Comparison of ENCODE assay signal across 13 cellular contexts in genomic region chr10:19576576-19576975, GRCh38.
DNase-seq lines count a peak whose midpoint lies in the region; ATAC-seq and TF ChIP-seq lines count a peak whose summit lies in the region.
"Had no signal": no experiment of that assay in that cellular context is flagged by ENCODE, and none has a peak within 500 bp of the region (broad histone marks: within the 10 kb centered on the region; RNA-seq: fewer than 3 reads in every experiment).

No MANE protein-coding gene starts in this region.

- peak overlapping the region; percentile 44 for H3K4me2 ChIP-seq in smooth muscle cell

- H3F3A ChIP-seq in smooth muscle cell (ENCODE audit: low read depth) = no peaks in the 10 kb centered on the region

- intact Hi-C loops in left ventricle myocardium superior (cut with micrococcal nuclease) = no loop called here

- no peaks in the 10 kb centered on the region; the same call in 1 of the 2 replicates for H3K9me3 ChIP-seq in BE2C
- H3K9me3 ChIP-seq in smooth muscle cell (replicated peaks; ENCODE audit: low read depth) = no peaks in the 10 kb centered on the region

- no peaks in the 10 kb centered on the region for H3K79me2 ChIP-seq in smooth muscle cell (ENCODE audit: low read depth)

- no peaks in the 10 kb centered on the region for H4K20me1 ChIP-seq in smooth muscle cell (ENCODE audit: low read depth)

- no peak overlapping the region for H2AFZ ChIP-seq in smooth muscle cell (ENCODE audit: low read depth)

- no peak overlapping the region for H3K9ac ChIP-seq in smooth muscle cell (ENCODE audit: low read depth)

- no peak for ATAC-seq in left ventricle myocardium superior
- ATAC-seq: CD8-positive, alpha-beta T cell had no signal

- peak; percentile 11 for DNase-seq in BE2C
- DNase-seq in NCI-H82 treated with DMSO at 0.1 percent for 48 hours (lab: John Stamatoyannopoulos, UW; ENCODE audit: unreplicated experiment) = peak; percentile 75
- peak; percentile 8 for DNase-seq in iPS-NIHi11 (ENCODE audit: low spot score)
- no peak for DNase-seq in smooth muscle cell (lab: John Stamatoyannopoulos, UW; ENCODE audit: unreplicated experiment)
- DNase-seq in NCI-H1436 (lab: John Stamatoyannopoulos, UW) = no peak
- no peak for DNase-seq in erythroblast (lab: John Stamatoyannopoulos, UW)
- no peak for DNase-seq in left ventricle myocardium superior
- DNase-seq: CD8-positive, alpha-beta T cell; COR-L47; DMS53; GF-D8; HCEC 1CT; HFFc6 had no signal

- TF ChIP-seq POLR2A in erythroblast (IDR thresholded peaks at IDR 0.05; ENCODE audit: low read length) = no peak

- TF ChIP-seq CTCF in BE2C (IDR thresholded peaks at IDR 0.05; ENCODE audit: low read depth, low read length) (no peak), smooth muscle cell (IDR thresholded peaks at IDR 0.05; ENCODE audit: borderline replicate concordance, insufficient read depth, poor library complexity, severe bottlenecking) (no peak)

- H3K4me3 ChIP-seq in BE2C (ENCODE audit: low read depth, low read length) (no peak overlapping the region), smooth muscle cell (no peak overlapping the region)

- H3K27me3 ChIP-seq in BE2C (no peaks in the 10 kb centered on the region), smooth muscle cell (ENCODE audit: low read depth) (no peaks in the 10 kb centered on the region)

- H3K27ac ChIP-seq in smooth muscle cell (ENCODE audit: low read depth) = no peak overlapping the region

- H3K4me1 ChIP-seq in BE2C = no peaks in the 10 kb centered on the region
- peaks cover 8% of the 10 kb centered on the region for H3K4me1 ChIP-seq in smooth muscle cell (ENCODE audit: low read depth)

- WGBS in smooth muscle cell (ENCODE audit: low lambda C conversion rate) = 41% methylated on average over 3 of the region's 3 CpGs

- no peaks in the 10 kb centered on the region for H3K36me3 ChIP-seq in BE2C
- no peaks in the 10 kb centered on the region for H3K36me3 ChIP-seq in smooth muscle cell (ENCODE audit: low read depth)

Comparison
In these comparisons a context has a peak if more than half of its experiments do, and no peak if none do; other contexts are left out.
1. DNase-seq: peak in BE2C (single experiment), NCI-H82 treated with DMSO at 0.1 percent for 48 hours (single experiment) and iPS-NIHi11 (single experiment); none in smooth muscle cell (single experiment), NCI-H1436 (single experiment), erythroblast (0 of 2) and left ventricle myocardium superior (single experiment).